8 cellular contexts compared by ENCODE assay signal in genomic region chr21:29196021-29196663, GRCh38.
DNase-seq lines count a peak whose midpoint lies in the region; ATAC-seq and TF ChIP-seq lines count a peak whose summit lies in the region.

No MANE protein-coding gene starts in this region.

- H3K27ac ChIP-seq in heart right ventricle: peak overlapping the region in 8 of 10 donors; percentile 7 to 89 (median 46)

- H3K4me1 ChIP-seq in heart right ventricle: peaks cover 0 to 59% (median 4%) of the 10 kb centered on the region in 9 donors

- ATAC-seq in GM19035 (IDR thresholded peaks at IDR 0.05; ENCODE audit: unreplicated experiment) (peak; percentile 94), HG03159 (IDR thresholded peaks at IDR 0.05; ENCODE audit: unreplicated experiment) (peak; percentile 96), heart right ventricle (peak; percentile 56 to 96 (median 90))

- intact Hi-C loops in heart right ventricle (cut with DNase I): no loop called here

- DNase-seq in AG09309 (ENCODE audit: low read depth) (no peak), SIG-M5 treated with dmso at 0.1 percent for 504 hours (lab: John Stamatoyannopoulos, UW; ENCODE audit: unreplicated experiment) (peak; percentile 99), heart right ventricle (peak in 1 of 2 donors; percentile 56), superior temporal gyrus (ENCODE audit: extremely low spot score) (no peak)
- DNase-seq in activated gamma-delta T cell treated with anti-CD3 and anti-CD28 coated beads, Interleukin-2, amount 50 U/mL, for 16 hours (ENCODE audit: low read depth): peak; percentile 44
- peak; percentile 46 to 58 for DNase-seq in stimulated activated CD4-positive, alpha-beta T cell treated with anti-CD3 and anti-CD28 coated beads, Interleukin-12 subunit alpha, Interleukin-12 subunit beta, amount 100 ng/mL, for 24 hours (ENCODE audit: low read depth in 2 of 2)

- WGBS in heart right ventricle, 2 donors: 27 to 47% methylated on average over 8 of the region's 8 CpGs

- H3K27me3 ChIP-seq in heart right ventricle: no peaks in the 10 kb centered on the region

- H3K9me3 ChIP-seq in heart right ventricle: peaks cover 0 to 25% (median 9%) of the 10 kb centered on the region in 11 donors

- TF ChIP-seq CTCF in AG09309 (IDR thresholded peaks at IDR 0.05; ENCODE audit: control insufficient read depth, insufficient read depth, low read depth, low read length, missing control alignments): peak; percentile 50
- TF ChIP-seq CTCF in heart right ventricle (IDR thresholded peaks at IDR 0.05): peak in 6 of 9 donors; percentile 14 to 56 (median 30)

- H3K36me3 ChIP-seq in heart right ventricle: no peaks in the 10 kb centered on the region

- H3K4me3 ChIP-seq in AG09309 (ENCODE audit: control insufficient read depth, low read depth, low read length) (peak overlapping the region; percentile 17), heart right ventricle (peak overlapping the region in 6 of 10 donors; percentile 26 to 46 (median 44))

Comparison
In these comparisons a context has a peak if more than half of its experiments do, and no peak if none do; other contexts are left out.
1. DNase-seq: peak in SIG-M5 treated with dmso at 0.1 percent for 504 hours (single experiment), activated gamma-delta T cell treated with anti-CD3 and anti-CD28 coated beads, Interleukin-2, amount 50 U/mL, for 16 hours (single experiment) and stimulated activated CD4-positive, alpha-beta T cell treated with anti-CD3 and anti-CD28 coated beads, Interleukin-12 subunit alpha, Interleukin-12 subunit beta, amount 100 ng/mL, for 24 hours (2 of 2); none in AG09309 (single experiment) and superior temporal gyrus (single experiment).
2. Peak in every context shown above with its lines, with median percentiles within 50 percentile points of each other: ATAC-seq.